8 cellular contexts compared by ENCODE assay signal in genomic region chr11:32792948-32793475, GRCh38. TPM values are rescaled to one million over a fixed set of nuclear protein-coding genes. Genes with fewer than 3 reads are reported as not detected.
DNase-seq lines count a peak whose midpoint lies in the region; ATAC-seq and TF ChIP-seq lines count a peak whose summit lies in the region.

No MANE protein-coding gene starts in this region.

- H3K27ac Mint-ChIP-seq in naive thymus-derived CD4-positive, alpha-beta T cell, result peak overlapping the region in 1 of 9 donors; percentile 59

- CTCF ChIA-PET in naive thymus-derived CD4-positive, alpha-beta T cell (lab: Charles Lee), result interaction anchor here (0.8 to 3.3 kb wide), 2 partner anchors 470 to 1156 kb away, joined by 3 to 18 read pairs; no protein-coding TSS in a partner anchor

- ATAC-seq in GM18907 (IDR thresholded peaks at IDR 0.05; ENCODE audit: unreplicated experiment), result peak; percentile 86
- ATAC-seq in HG03460 (IDR thresholded peaks at IDR 0.05; ENCODE audit: unreplicated experiment), result peak; percentile 74
- peak; percentile 82 for ATAC-seq in naive thymus-derived CD4-positive, alpha-beta T cell
- ATAC-seq in stimulated activated naive CD8-positive, alpha-beta T cell treated with anti-CD3 and anti-CD28 coated beads, Interleukin-15, Interleukin-2, amounts not matched to agents 100 U/mL and 50 U/mL, for 24 hours, result peak; percentile 61

- POLR2A ChIA-PET in naive thymus-derived CD4-positive, alpha-beta T cell (lab: Charles Lee), result interaction anchor here (0.6 kb wide), 1 partner anchor 12 kb away, joined by 3 read pairs; no protein-coding TSS in a partner anchor

- intact Hi-C loops in naive thymus-derived CD4-positive, alpha-beta T cell (cut with micrococcal nuclease), result loop anchor here (1.0 to 10.0 kb wide), 4 partner anchors 100 to 470 kb away; partner anchors contain the start of gene EIF3M (in 1 of the 2)

- peak overlapping the region; percentile 42 for H3K4me3 ChIP-seq in epithelial cell of proximal tubule (ENCODE audit: low read depth, low read length)
- peak overlapping the region; percentile 38 for H3K4me3 ChIP-seq in naive thymus-derived CD4-positive, alpha-beta T cell (ENCODE audit: low read length)

- H3K27ac ChIP-seq in naive thymus-derived CD4-positive, alpha-beta T cell (ENCODE audit: low read depth, low read length), result no peak overlapping the region

- peaks cover 4 to 31% (median 9%) of the 10 kb centered on the region in 5 donors for H3K27me3 Mint-ChIP-seq in naive thymus-derived CD4-positive, alpha-beta T cell

- H3K36me3 Mint-ChIP-seq in naive thymus-derived CD4-positive, alpha-beta T cell, result no peaks in the 10 kb centered on the region

- H3K4me3 Mint-ChIP-seq in naive thymus-derived CD4-positive, alpha-beta T cell, result peak overlapping the region in 7 of 10 donors; percentile 48 to 80 (median 56)

- no peaks in the 10 kb centered on the region for H3K9me3 ChIP-seq in naive thymus-derived CD4-positive, alpha-beta T cell (ENCODE audit: control insufficient read depth in 2 of 3, low read length in 3 of 3)

- H3K9me3 Mint-ChIP-seq in naive thymus-derived CD4-positive, alpha-beta T cell, result no peaks in the 10 kb centered on the region

- H3K27me3 ChIP-seq in naive thymus-derived CD4-positive, alpha-beta T cell (ENCODE audit: control insufficient read depth in 2 of 2, insufficient read depth in 2 of 2, low read length in 2 of 2), result no peaks in the 10 kb centered on the region

- H3K4me1 ChIP-seq in naive thymus-derived CD4-positive, alpha-beta T cell (ENCODE audit: control insufficient read depth in 2 of 2, insufficient read depth in 2 of 2, low read length in 2 of 2), result no peaks in the 10 kb centered on the region

- no peaks in the 10 kb centered on the region for H3K36me3 ChIP-seq in naive thymus-derived CD4-positive, alpha-beta T cell (ENCODE audit: control insufficient read depth in 2 of 3, insufficient read depth in 3 of 3, low read length in 3 of 3)

- TF ChIP-seq CTCF in epithelial cell of proximal tubule (conservative IDR thresholded peaks at IDR 0.05; ENCODE audit: low read depth, low read length), result peak; percentile 75

- peaks cover 0 to 8% (median 5%) of the 10 kb centered on the region in 7 donors for H3K4me1 Mint-ChIP-seq in naive thymus-derived CD4-positive, alpha-beta T cell

- DNase-seq in AG20443 (ENCODE audit: low spot score) (peak; percentile 47), NOMO-1 (lab: John Stamatoyannopoulos, UW; ENCODE audit: unreplicated experiment in 2 of 2) (peak; percentile 36 to 45), epithelial cell of proximal tubule (ENCODE audit: low read depth) (no peak)
- DNase-seq in activated CD8-positive, alpha-beta memory T cell treated with anti-CD3 and anti-CD28 coated beads, Interleukin-2, amount 50 U/mL, for 24 hours (ENCODE audit: extremely low read depth), result peak; percentile 26
- peak; percentile 30 to 60 (median 49) for DNase-seq in naive thymus-derived CD4-positive, alpha-beta T cell
- DNase-seq in stimulated activated naive CD8-positive, alpha-beta T cell treated with anti-CD3 and anti-CD28 coated beads, Interleukin-15, Interleukin-2, amounts not matched to agents 100 U/mL and 50 U/mL, for 24 hours, result peak; percentile 76

RNA-seq across cellular contexts. Expression of gene CCDC73, which starts 1.4 kb away (rescaled TPM):
- not detected in 2 replicates for total RNA-seq in epithelial cell of proximal tubule
- total RNA-seq in naive thymus-derived CD4-positive, alpha-beta T cell, result not detected
- polyA plus RNA-seq in naive thymus-derived CD4-positive, alpha-beta T cell, result not detected

RNA-seq across cellular contexts. Expression of gene PRRG4, which starts 36.7 kb away (rescaled TPM):
- 2.7 and 3.1 TPM in 2 replicates for total RNA-seq in epithelial cell of proximal tubule
- 1 to 10 TPM in 1 of 5 experiments, under 1 TPM in 2, not detected in 2; 0.11 to 2.3 (median 0.48) TPM for total RNA-seq in naive thymus-derived CD4-positive, alpha-beta T cell
- not detected for polyA plus RNA-seq in naive thymus-derived CD4-positive, alpha-beta T cell
